Comparison of ENCODE assay signal across 12 cellular contexts in the genomic region with DNA sequence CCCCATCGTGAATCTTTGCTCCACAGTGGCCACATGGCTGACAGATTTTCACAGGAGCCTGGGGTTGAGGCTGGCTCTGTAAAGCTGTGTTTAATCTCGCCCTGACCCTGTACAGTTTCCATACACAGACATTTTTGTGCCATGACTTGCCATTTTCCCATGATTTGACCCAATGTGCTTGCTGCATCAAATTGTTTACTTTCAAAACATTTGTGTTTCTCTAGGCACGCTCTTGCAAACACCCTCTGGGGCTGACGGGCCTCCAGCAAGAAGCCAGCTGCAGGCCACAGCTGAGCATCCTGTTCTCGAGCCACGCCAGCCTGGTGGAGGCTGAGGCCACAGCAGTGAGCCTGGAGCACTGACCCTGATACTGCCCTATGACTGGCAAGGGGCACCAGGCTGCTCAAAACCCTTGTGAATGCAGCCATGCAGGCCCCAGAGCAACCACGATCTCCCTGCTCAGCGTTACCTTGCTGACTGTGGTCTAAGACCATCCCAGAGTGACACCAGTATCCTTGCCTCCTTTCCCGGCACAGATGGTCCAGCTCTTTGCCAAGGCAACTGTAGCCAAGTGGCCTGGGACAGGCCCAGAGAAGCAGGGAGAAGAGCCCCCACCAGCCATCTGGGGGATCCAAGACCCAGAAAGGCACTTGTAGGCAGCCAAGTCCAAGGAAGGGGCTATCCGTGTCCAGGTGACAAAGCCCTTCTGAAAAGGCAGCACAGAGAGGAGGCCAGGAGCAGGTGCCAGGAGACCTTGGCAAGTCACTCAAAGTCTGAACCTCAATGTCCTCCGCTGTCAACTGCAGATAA.
A peak's percentile ranks its signal among the peaks of the same experiment; 100 is the strongest.
DNase-seq lines count a peak whose midpoint lies in the region; ATAC-seq, FAIRE-seq and TF ChIP-seq lines count a peak whose summit lies in the region.
"Had no signal": no experiment of that assay in that cellular context is flagged by ENCODE, and none has a peak within 500 bp of the region (broad histone marks: within the 10 kb centered on the region; RNA-seq: fewer than 3 reads in every experiment).

No MANE protein-coding gene starts in this region.

- H3K9ac ChIP-seq in keratinocyte (ENCODE audit: control insufficient read depth, extremely low read depth, insufficient read depth, low read length) = peak overlapping the region; percentile 26

- H3K4me3 ChIP-seq in left ventricle myocardium inferior (no peak overlapping the region), astrocyte of the spinal cord (ENCODE audit: low read depth, low read length) (no peak overlapping the region), keratinocyte (ENCODE audit: control insufficient read depth in 2 of 3, extremely low read depth in 1 of 3, insufficient read depth in 2 of 3, low read depth in 1 of 3, low read length in 3 of 3) (no peak overlapping the region), upper lobe of right lung (no peak overlapping the region)
- H3K4me3 ChIP-seq: esophagus squamous epithelium had no signal

- peaks cover 8% of the 10 kb centered on the region for H3K27me3 ChIP-seq in left ventricle myocardium inferior (ENCODE audit: low read depth)
- H3K27me3 ChIP-seq in keratinocyte (ENCODE audit: control insufficient read depth, extremely low read depth, insufficient read depth, low read length) = no peaks in the 10 kb centered on the region
- no peaks in the 10 kb centered on the region for H3K27me3 ChIP-seq in upper lobe of right lung
- H3K27me3 ChIP-seq: esophagus squamous epithelium had no signal

- DNase-seq in left cardiac atrium = peak; percentile 53
- no peak for DNase-seq in left ventricle myocardium inferior
- peak; percentile 88 for DNase-seq in astrocyte of the spinal cord (ENCODE audit: low read depth, low spot score)
- DNase-seq in keratinocyte (ENCODE audit: low read depth, low spot score) = no peak
- no peak for DNase-seq in upper lobe of right lung
- DNase-seq in NCI-H82 (lab: John Stamatoyannopoulos, UW) = no peak
- no peak for DNase-seq in SHP77 treated with DMSO at 0.1 percent for 48 hours (lab: John Stamatoyannopoulos, UW)
- DNase-seq: activated gamma-delta T cell treated with Interleukin-2 at 50 U/mL for 16 hours; CD4-positive, alpha-beta T cell; esophagus squamous epithelium; NCI-H1092 had no signal

- no peaks in the 10 kb centered on the region for H4K20me1 ChIP-seq in keratinocyte (ENCODE audit: control insufficient read depth, extremely low read depth, insufficient read depth, low read length)

- no peak for FAIRE-seq in keratinocyte (lab: Jason Lieb, UNC)

- H3K27ac ChIP-seq in left ventricle myocardium inferior (replicated peaks) (no peak overlapping the region), keratinocyte (ENCODE audit: control insufficient read depth, insufficient read depth, low read length) (peak overlapping the region; percentile 11), upper lobe of right lung (peak overlapping the region; percentile 30)

- H3K4me1 ChIP-seq in left ventricle myocardium inferior = peaks cover 4% of the 10 kb centered on the region
- peaks cover 30% of the 10 kb centered on the region for H3K4me1 ChIP-seq in keratinocyte (ENCODE audit: control insufficient read depth, extremely low read depth, insufficient read depth, low read length)
- peaks cover 14% of the 10 kb centered on the region for H3K4me1 ChIP-seq in upper lobe of right lung

- intact Hi-C loops in left cardiac atrium (cut with DNase I) = no loop called here
- intact Hi-C loops in left ventricle myocardium inferior (cut with micrococcal nuclease) = no loop called here
- intact Hi-C loops in upper lobe of right lung (cut with DNase I) = no loop called here

- TF ChIP-seq CTCF in left ventricle myocardium inferior (IDR thresholded peaks at IDR 0.05; ENCODE audit: borderline replicate concordance) = no peak
- no peak for TF ChIP-seq CTCF in astrocyte of the spinal cord (IDR thresholded peaks at IDR 0.05; ENCODE audit: low read depth, low read length)
- TF ChIP-seq CTCF in keratinocyte (optimal IDR thresholded peaks at IDR 0.05 in 1 of 3, IDR thresholded peaks at IDR 0.05 in 1 of 3, conservative IDR thresholded peaks at IDR 0.05 in 1 of 3; ENCODE audit: extremely low read depth in 1 of 3, insufficient read depth in 2 of 3, low read length in 3 of 3) = no peak
- no peak for TF ChIP-seq CTCF in upper lobe of right lung (IDR thresholded peaks at IDR 0.05)

- H3K9me3 ChIP-seq in left ventricle myocardium inferior (replicated peaks) (peaks cover 10% of the 10 kb centered on the region), keratinocyte (ENCODE audit: control insufficient read depth, low read depth, low read length) (no peaks in the 10 kb centered on the region), upper lobe of right lung (no peaks in the 10 kb centered on the region)
- H3K9me3 ChIP-seq: esophagus squamous epithelium had no signal

- H3K9me1 ChIP-seq in keratinocyte (ENCODE audit: control insufficient read depth, extremely low read depth, insufficient read depth, low read length) = no peaks in the 10 kb centered on the region

- dilution Hi-C loops in keratinocyte (cut with MboI; ENCODE audit: extremely low pct_ligation_motif_present, low sequenced_read_pairs) = no loop called here

- in situ Hi-C loops in astrocyte of the spinal cord (cut with HindIII; ENCODE audit: low sequenced_read_pairs) = no loop called here

- no peak overlapping the region for H2AFZ ChIP-seq in keratinocyte (ENCODE audit: control insufficient read depth, low read length)

- peak overlapping the region; percentile 52 for H3K4me2 ChIP-seq in keratinocyte (ENCODE audit: control insufficient read depth, extremely low read depth, insufficient read depth, low read depth, low read length)

- peak; percentile 58 to 65 for ATAC-seq in left cardiac atrium
- ATAC-seq in upper lobe of right lung = peak; percentile 26
- no peak for ATAC-seq in GM21390 (IDR thresholded peaks at IDR 0.05; ENCODE audit: unreplicated experiment)

- H3K36me3 ChIP-seq in left ventricle myocardium inferior = no peaks in the 10 kb centered on the region
- H3K36me3 ChIP-seq in keratinocyte (ENCODE audit: control insufficient read depth in 2 of 2, extremely low read depth in 1 of 2, insufficient read depth in 2 of 2, low read length in 2 of 2) = no peaks in the 10 kb centered on the region
- no peaks in the 10 kb centered on the region for H3K36me3 ChIP-seq in upper lobe of right lung
- H3K36me3 ChIP-seq: esophagus squamous epithelium had no signal

- H3K79me2 ChIP-seq in keratinocyte (ENCODE audit: control insufficient read depth, insufficient read depth, low read length) = no peaks in the 10 kb centered on the region

Comparison
In these comparisons a context has a peak if more than half of its experiments do, and no peak if none do; other contexts are left out.
1. DNase-seq: peak in left cardiac atrium (single experiment) and astrocyte of the spinal cord (single experiment); none in left ventricle myocardium inferior (single experiment), keratinocyte (single experiment), upper lobe of right lung (single experiment), NCI-H82 (single experiment) and SHP77 treated with DMSO at 0.1 percent for 48 hours (single experiment).